20 cellular contexts compared by ENCODE assay signal in the genomic region with DNA sequence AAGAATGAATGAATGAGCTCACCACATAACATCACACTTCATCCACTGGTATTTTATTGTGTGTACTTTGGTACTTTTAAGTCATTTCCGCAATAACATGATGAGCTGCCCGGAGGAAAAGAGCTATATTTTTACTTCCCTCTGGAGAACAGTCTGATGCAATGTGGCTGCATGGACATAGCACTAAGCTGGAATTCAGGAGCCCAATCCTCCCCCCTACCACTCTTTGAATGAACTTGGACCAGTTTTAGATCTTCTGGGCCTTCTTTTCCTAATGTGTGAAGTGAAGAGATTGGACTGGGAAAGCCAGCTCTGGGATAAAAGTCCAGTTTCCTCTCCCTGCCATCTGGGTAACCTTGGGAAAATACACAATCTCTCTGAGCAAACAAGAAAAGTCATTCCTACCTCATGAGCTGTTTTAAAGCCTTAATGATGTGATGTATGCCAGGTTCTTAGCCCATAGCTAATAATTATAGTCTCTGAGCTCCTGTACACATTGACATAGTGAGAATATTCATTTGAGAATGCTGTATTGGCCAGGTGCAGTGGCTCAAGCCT.
DNase-seq lines count a peak whose midpoint lies in the region; ATAC-seq and TF ChIP-seq lines count a peak whose summit lies in the region.
"Had no signal": no experiment of that assay in that cellular context is flagged by ENCODE, and none has a peak within 500 bp of the region (broad histone marks: within the 10 kb centered on the region; RNA-seq: fewer than 3 reads in every experiment).

No MANE protein-coding gene starts in this region.

- H3K4me1 ChIP-seq in PC-9 (replicated peaks; ENCODE audit: insufficient read depth) (peaks cover 18% of the 10 kb centered on the region; the same call in 1 of the 2 replicates), fibroblast of lung (ENCODE audit: control insufficient read depth, extremely low read depth, insufficient read depth, low read length) (no peaks in the 10 kb centered on the region)
- H3K4me1 ChIP-seq: ascending aorta, vagina had no signal

- H4K20me1 ChIP-seq in PC-9 (ENCODE audit: insufficient read depth): no peaks in the 10 kb centered on the region
- H4K20me1 ChIP-seq in fibroblast of lung (ENCODE audit: control insufficient read depth, extremely low read depth, insufficient read depth, low read length): no peaks in the 10 kb centered on the region

- POLR2A ChIA-PET in PC-9 (lab: Charles Lee; ENCODE audit: unreplicated experiment): no interaction called here

- H3K9me3 ChIP-seq in PC-9 (ENCODE audit: insufficient read depth, low read depth) (no peaks in the 10 kb centered on the region), fibroblast of lung (ENCODE audit: control insufficient read depth, insufficient read depth, low read depth, low read length) (no peaks in the 10 kb centered on the region)
- H3K9me3 ChIP-seq: ascending aorta, vagina had no signal

- no peak overlapping the region for H3K9ac ChIP-seq in fibroblast of lung (ENCODE audit: insufficient read depth, low read length)

- in situ Hi-C loops in GM13977 (cut with MboI; ENCODE audit: low pct_unique_long_range_greater_than_20kb, low sequenced_read_pairs, unreplicated experiment): loop anchor here (25.0 kb wide), 1 partner anchor 114 kb away; no protein-coding TSS in a partner anchor

- H2AFZ ChIP-seq in PC-9: 0 out of 2 replicates have a peak overlapping the region, but pooled peaks have one; percentile 30
- no peak overlapping the region for H2AFZ ChIP-seq in fibroblast of lung (ENCODE audit: low read length)
- H2AFZ ChIP-seq: GM23338 had no signal

- intact Hi-C loops in PC-9 (cut with micrococcal nuclease; ENCODE audit: unreplicated experiment) (no loop called here), sciatic nerve (cut with DNase I) (no loop called here)

- H3K9me2 ChIP-seq in PC-9 (ENCODE audit: insufficient read depth): no peaks in the 10 kb centered on the region

- no peaks in the 10 kb centered on the region for H3K79me2 ChIP-seq in PC-9 (ENCODE audit: low read depth)
- no peaks in the 10 kb centered on the region for H3K79me2 ChIP-seq in fibroblast of lung (ENCODE audit: control insufficient read depth, insufficient read depth, low read length)

- H3K4me2 ChIP-seq in PC-9 (no peak overlapping the region), fibroblast of lung (ENCODE audit: extremely low read depth, insufficient read depth, low read length) (no peak overlapping the region)
- H3K4me2 ChIP-seq: GM23338 had no signal

- peaks cover 7% of the 10 kb centered on the region; the same call in 1 of the 2 replicates for H3F3A ChIP-seq in PC-9 (ENCODE audit: insufficient read depth, low read depth)

- peak; percentile 64 for ATAC-seq in sciatic nerve
- ATAC-seq: GM23338, natural killer cell had no signal

- H3K27me3 ChIP-seq in PC-9 (ENCODE audit: insufficient read depth, low read depth) (no peaks in the 10 kb centered on the region), fibroblast of lung (ENCODE audit: control insufficient read depth, insufficient read depth, low read length) (no peaks in the 10 kb centered on the region)
- H3K27me3 ChIP-seq: ascending aorta, vagina had no signal

- H3K27ac ChIP-seq in PC-9: peak overlapping the region; percentile 42
- peak overlapping the region; percentile 16 for H3K27ac ChIP-seq in fibroblast of lung (ENCODE audit: insufficient read depth, low read length)
- H3K27ac ChIP-seq: ascending aorta, coronary artery, RWPE1, vagina had no signal

- TF ChIP-seq CTCF in PC-9 (conservative IDR thresholded peaks at IDR 0.05): no peak
- TF ChIP-seq CTCF in fibroblast of lung (conservative IDR thresholded peaks at IDR 0.05 in 1 of 2, IDR thresholded peaks at IDR 0.05 in 1 of 2; ENCODE audit: low read depth in 1 of 2, low read length in 2 of 2): no peak
- no peak for TF ChIP-seq CTCF in GM13977 (IDR thresholded peaks at IDR 0.05; ENCODE audit: extremely low read depth, insufficient read depth, missing control alignments)

- no TSS peak for BruUV-seq in PC-9 (replicated peaks; lab: Mats Ljungman, UMichigan)

- H3K4me3 ChIP-seq in PC-9 (no peak overlapping the region), fibroblast of lung (replicated peaks in 1 of 4; ENCODE audit: control extremely low read depth in 1 of 4, insufficient read depth in 1 of 4, low read depth in 3 of 4, low read length in 4 of 4) (no peak overlapping the region)
- H3K4me3 ChIP-seq: ascending aorta, coronary artery, GM23338, vagina had no signal

- H3K36me3 ChIP-seq in PC-9 (ENCODE audit: low read depth) (no peaks in the 10 kb centered on the region), fibroblast of lung (ENCODE audit: control insufficient read depth, insufficient read depth, low read length) (no peaks in the 10 kb centered on the region)
- H3K36me3 ChIP-seq: ascending aorta, vagina had no signal

- CTCF ChIA-PET in PC-9 (lab: Charles Lee): interaction anchor here (0.6 kb wide), 1 partner anchor 35 kb away, joined by 3 read pairs; no protein-coding TSS in a partner anchor

- DNase-seq in EL (peak; percentile 28), PC-9 (peak in 1 of 2 experiments; percentile 63), fibroblast of lung (ENCODE audit: low read depth in 2 of 2) (peak; percentile 58 to 78), sciatic nerve (ENCODE audit: low spot score) (no peak), NCI-H1694 treated with DMSO at 0.1 percent for 48 hours (lab: John Stamatoyannopoulos, UW) (no peak), GM13977 (ENCODE audit: low spot score) (no peak), ureter (ENCODE audit: low spot score) (no peak), occipital lobe (lab: John Stamatoyannopoulos, UW) (no peak)
- DNase-seq: activated CD4-positive, alpha-beta T cell treated with anti-CD3 and anti-CD28 coated beads, Interleukin-2, amount 50 U/mL, for 1 hour; activated naive CD4-positive, alpha-beta T cell; natural killer cell; NCI-H1092; NCI-H748 treated with DMSO at 0.1 percent for 48 hours; stimulated activated naive CD8-positive, alpha-beta T cell treated with anti-CD3 and anti-CD28 coated beads, Interleukin-15, Interleukin-2, amounts not matched to agents 100 U/mL and 50 U/mL, for 24 hours; SW 1271 had no signal

Comparison
In these comparisons a context has a peak if more than half of its experiments do, and no peak if none do; other contexts are left out.
1. DNase-seq: peak in EL (single experiment) and fibroblast of lung (2 of 2); none in sciatic nerve (single experiment), NCI-H1694 treated with DMSO at 0.1 percent for 48 hours (single experiment), GM13977 (single experiment), ureter (single experiment) and occipital lobe (single experiment).